7 cellular contexts compared by ENCODE assay signal in genomic region chr6:130517444-130517931, GRCh38.
DNase-seq lines count a peak whose midpoint lies in the region; ATAC-seq, FAIRE-seq and TF ChIP-seq lines count a peak whose summit lies in the region.

No MANE protein-coding gene starts in this region.

- no peak overlapping the region for H3K4me3 ChIP-seq in GM23248
- H3K4me3 ChIP-seq in IMR-90 (ENCODE audit: insufficient read depth, low read depth, low read length) = no peak overlapping the region

- no peak for TF ChIP-seq CTCF in IMR-90 (conservative IDR thresholded peaks at IDR 0.05; ENCODE audit: low read depth, low read length)
- TF ChIP-seq CTCF in WTC11 (IDR thresholded peaks at IDR 0.05) = no peak

- peak; percentile 91 for ATAC-seq in GM18873 (IDR thresholded peaks at IDR 0.05; ENCODE audit: low FRiP score, unreplicated experiment)
- ATAC-seq in IMR-90 (ENCODE audit: low read depth) = no peak
- ATAC-seq in WTC11 = no peak

- no peak for TF ChIP-seq POLR2A in IMR-90 (IDR thresholded peaks at IDR 0.05; ENCODE audit: low read depth, low read length)

- 74 to 82% methylated on average over 3 of the region's 3 CpGs for WGBS in GM23248 (ENCODE audit: low coverage in 1 of 2, low lambda C conversion rate in 2 of 2, missing lambda C conversion rate in 2 of 2), 2 experiments
- WGBS in IMR-90 (ENCODE audit: extremely low coverage in 2 of 2, insufficient read length in 1 of 2), 2 experiments = no CpG with 5 or more reads among the region's 3 CpGs

- H3K9me3 ChIP-seq in GM23248 (ENCODE audit: low read depth) = no peaks in the 10 kb centered on the region
- no peaks in the 10 kb centered on the region; the same call in 1 of the 2 replicates for H3K9me3 ChIP-seq in IMR-90 (ENCODE audit: control insufficient read depth, insufficient read depth, low read length)

- H3K27me3 ChIP-seq in GM23248 (replicated peaks; ENCODE audit: insufficient read depth) (no peaks in the 10 kb centered on the region), IMR-90 (ENCODE audit: control insufficient read depth, insufficient read depth, low read length) (no peaks in the 10 kb centered on the region)

- H3K23ac ChIP-seq in IMR-90 (ENCODE audit: low read depth, low read length) = no peak overlapping the region

- H3K79me2 ChIP-seq in GM23248 (ENCODE audit: insufficient read depth) = no peaks in the 10 kb centered on the region

- no peak overlapping the region for H3K4me3 Mint-ChIP-seq in WTC11

- H4K91ac ChIP-seq in IMR-90 (ENCODE audit: insufficient read depth, low read depth, low read length) = no peak overlapping the region

- FAIRE-seq in islet of Langerhans (lab: Jason Lieb, UNC) = peak; percentile 95

- no peak overlapping the region for H3K9ac ChIP-seq in GM23248
- H3K9ac ChIP-seq in IMR-90 (ENCODE audit: low read depth, low read length) = no peak overlapping the region

- no peaks in the 10 kb centered on the region for H3K9me1 ChIP-seq in IMR-90 (ENCODE audit: insufficient read depth, low read length)

- H3K9me2 ChIP-seq in GM23248 (ENCODE audit: insufficient read depth) = no peaks in the 10 kb centered on the region

- DNase-seq in GM23248 (peak; percentile 46), IMR-90 (peak; percentile 20), cortex of kidney (lab: John Stamatoyannopoulos, UW) (no peak), WTC11 (ENCODE audit: low spot score) (no peak), retina (no peak)

- no peaks in the 10 kb centered on the region for H3F3A ChIP-seq in GM23248 (ENCODE audit: insufficient read depth)

- no peak overlapping the region for H2BK20ac ChIP-seq in IMR-90 (ENCODE audit: low read depth, low read length)

- no TSS peak for BruUV-seq in IMR-90 (replicated peaks; lab: Mats Ljungman, UMichigan)

- H3K36me3 ChIP-seq in GM23248 (ENCODE audit: low read depth) (no peaks in the 10 kb centered on the region), IMR-90 (ENCODE audit: control insufficient read depth, insufficient read depth, low read length) (no peaks in the 10 kb centered on the region)

- H4K20me1 ChIP-seq in GM23248 (ENCODE audit: insufficient read depth) = no peaks in the 10 kb centered on the region
- H4K20me1 ChIP-seq in IMR-90 (ENCODE audit: insufficient read depth, low read length) = no peaks in the 10 kb centered on the region

- dilution Hi-C loops in IMR-90 (cut with HindIII; ENCODE audit: low sequenced_read_pairs, unreplicated experiment) = no loop called here

- H3K18ac ChIP-seq in IMR-90 (ENCODE audit: low read depth, low read length) = no peak overlapping the region

- H3K27me3 Mint-ChIP-seq in WTC11 (ENCODE audit: low read depth) = no peaks in the 10 kb centered on the region

- no peak overlapping the region for H2BK5ac ChIP-seq in IMR-90 (ENCODE audit: low read depth, low read length, poor library complexity, severe bottlenecking)

- intact Hi-C loops in IMR-90 (cut with micrococcal nuclease) = no loop called here

- H3K9me3 Mint-ChIP-seq in WTC11 = no peaks in the 10 kb centered on the region

- no peaks in the 10 kb centered on the region for H3K4me1 Mint-ChIP-seq in WTC11

- no peak overlapping the region for H2BK15ac ChIP-seq in IMR-90 (ENCODE audit: low read depth, low read length)

- H3K56ac ChIP-seq in IMR-90 (ENCODE audit: extremely low read depth, insufficient read depth, low read length) = no peak overlapping the region

- no peak overlapping the region for H3K27ac Mint-ChIP-seq in WTC11

- TF ChIP-seq RAD21 in IMR-90 (IDR thresholded peaks at IDR 0.05; ENCODE audit: low read length) = no peak

- no peaks in the 10 kb centered on the region for H3K36me3 Mint-ChIP-seq in WTC11

- no peak overlapping the region for H4K5ac ChIP-seq in IMR-90 (ENCODE audit: low read depth, low read length)

- H3K4me1 ChIP-seq in GM23248 (ENCODE audit: insufficient read depth) (peaks cover 16% of the 10 kb centered on the region; the same call in 1 of the 2 replicates), IMR-90 (ENCODE audit: control insufficient read depth, insufficient read depth, low read length) (peaks cover 4% of the 10 kb centered on the region; the same call in 1 of the 2 replicates)

- no peak overlapping the region for H3K4ac ChIP-seq in IMR-90 (ENCODE audit: low read depth, low read length)

- no peak overlapping the region for H2BK120ac ChIP-seq in IMR-90 (ENCODE audit: low read depth, low read length)

- no peak overlapping the region for H3K14ac ChIP-seq in IMR-90 (replicated peaks; ENCODE audit: low read depth, low read length)

- H3K27ac ChIP-seq in GM23248 (no peak overlapping the region), IMR-90 (ENCODE audit: insufficient read depth, low read length) (no peak overlapping the region)

- no peak overlapping the region for H3K4me2 ChIP-seq in GM23248 (ENCODE audit: unreplicated experiment)
- no peak overlapping the region for H3K4me2 ChIP-seq in IMR-90 (ENCODE audit: low read depth, low read length)

- H2AK5ac ChIP-seq in IMR-90 (ENCODE audit: low read depth, low read length) = no peak overlapping the region

- no peak overlapping the region for H2AK9ac ChIP-seq in IMR-90 (replicated peaks; ENCODE audit: low read depth, low read length, poor library complexity)

- POLR2A ChIA-PET in IMR-90 (lab: Charles Lee; ENCODE audit: unreplicated experiment) = no interaction called here
- POLR2A ChIA-PET in WTC11 (lab: Charles Lee) = no interaction called here

- in situ Hi-C loops in GM23248 (cut with MboI) = no loop called here
- in situ Hi-C loops in IMR-90 (cut with MboI; ENCODE audit: low sequenced_read_pairs) = no loop called here

- CTCF ChIA-PET in IMR-90 (lab: Yijun Ruan, JAX) (no interaction called here), WTC11 (lab: Charles Lee) (no interaction called here)

- H3K79me1 ChIP-seq in IMR-90 (ENCODE audit: low read depth in 1 of 2, low read length in 2 of 2) = no peaks in the 10 kb centered on the region

- H2AFZ ChIP-seq in GM23248 (no peak overlapping the region), IMR-90 (replicated peaks; ENCODE audit: low read length, poor library complexity) (no peak overlapping the region)

- no peak overlapping the region for H4K8ac ChIP-seq in IMR-90 (ENCODE audit: low read depth in 2 of 2, low read length in 2 of 2)

TF ChIP-seq in IMR-90, 13 proteins besides CTCF, POLR2A, EP300 and RAD21:
- no peak for TF ChIP-seq RCOR1 (IDR thresholded peaks at IDR 0.05; ENCODE audit: insufficient replicate concordance, low read length)
- TF ChIP-seq FOS (IDR thresholded peaks at IDR 0.05; ENCODE audit: low read depth, low read length) = 0 out of 2 replicates have a peak, but pooled peaks have one; percentile 4

TF ChIP-seq in WTC11, 78 proteins besides CTCF, POLR2A, EP300 and RAD21 (continues in another document):
- TF ChIP-seq, protein P1, sequence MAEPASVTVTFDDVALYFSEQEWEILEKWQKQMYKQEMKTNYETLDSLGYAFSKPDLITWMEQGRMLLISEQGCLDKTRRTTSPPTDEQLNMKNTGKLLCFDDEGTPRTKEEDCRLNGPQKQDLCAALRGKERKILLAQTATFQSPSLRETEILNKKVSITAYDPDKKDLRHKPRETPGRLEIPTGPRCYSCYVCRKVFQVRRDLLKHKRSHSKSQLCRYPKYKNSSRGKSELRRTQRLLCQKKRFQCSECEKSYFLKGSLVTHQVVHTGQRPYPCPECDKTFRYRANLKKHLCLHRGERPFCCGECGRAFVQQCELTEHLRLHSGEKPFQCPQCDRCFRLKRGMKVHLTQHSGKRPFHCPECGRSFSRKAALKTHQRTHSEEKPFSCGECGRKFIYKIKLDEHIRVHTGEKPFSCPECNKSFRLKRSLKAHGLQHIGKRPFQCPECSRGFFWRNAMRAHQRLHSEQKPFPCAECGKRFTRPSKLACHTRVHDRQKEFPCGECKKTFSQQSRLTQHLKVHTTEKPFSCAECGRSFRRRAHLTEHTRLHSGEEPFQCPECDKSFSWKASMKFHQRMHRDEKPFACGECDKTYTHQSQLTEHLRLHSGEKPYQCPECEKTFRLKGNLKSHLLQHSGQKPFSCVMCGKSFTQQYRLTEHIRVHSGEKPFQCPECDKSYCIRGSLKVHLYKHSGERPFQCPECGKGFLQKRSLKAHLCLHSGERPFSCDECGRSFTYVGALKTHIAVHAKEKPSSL (CRISPR knock-in tag; conservative IDR thresholded peaks at IDR 0.05) = no peak
- TF ChIP-seq JAZF1 (CRISPR knock-in tag; IDR thresholded peaks at IDR 0.05) = no peak
- no peak for TF ChIP-seq NR2C2 (CRISPR knock-in tag; IDR thresholded peaks at IDR 0.05)
- no peak for TF ChIP-seq MLX (CRISPR knock-in tag; IDR thresholded peaks at IDR 0.05)
- TF ChIP-seq TEAD4 (CRISPR knock-in tag; IDR thresholded peaks at IDR 0.05) = no peak
- no peak for TF ChIP-seq STAT6 (CRISPR knock-in tag; conservative IDR thresholded peaks at IDR 0.05; ENCODE audit: low read depth)
- TF ChIP-seq SMAD4 (CRISPR knock-in tag; IDR thresholded peaks at IDR 0.05) = no peak
- TF ChIP-seq, protein P2, sequence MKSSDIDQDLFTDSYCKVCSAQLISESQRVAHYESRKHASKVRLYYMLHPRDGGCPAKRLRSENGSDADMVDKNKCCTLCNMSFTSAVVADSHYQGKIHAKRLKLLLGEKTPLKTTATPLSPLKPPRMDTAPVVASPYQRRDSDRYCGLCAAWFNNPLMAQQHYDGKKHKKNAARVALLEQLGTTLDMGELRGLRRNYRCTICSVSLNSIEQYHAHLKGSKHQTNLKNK (CRISPR knock-in tag; IDR thresholded peaks at IDR 0.05) = no peak
- TF ChIP-seq FOXJ3 (CRISPR knock-in tag; IDR thresholded peaks at IDR 0.05; ENCODE audit: borderline replicate concordance) = no peak

Comparison
In these comparisons a context has a peak if more than half of its experiments do, and no peak if none do; other contexts are left out.
1. DNase-seq: peak in GM23248 (single experiment) and IMR-90 (single experiment); none in cortex of kidney (single experiment), WTC11 (single experiment) and retina (single experiment).